ENCODE assay signal across 21 cellular contexts in genomic region chr10:46326066-46326465, GRCh38. TPM values are rescaled to one million over a fixed set of nuclear protein-coding genes. Genes with fewer than 3 reads are reported as not detected.
DNase-seq lines count a peak whose midpoint lies in the region; ATAC-seq and TF ChIP-seq lines count a peak whose summit lies in the region.
"Had no signal": no experiment of that assay in that cellular context is flagged by ENCODE, and none has a peak within 500 bp of the region (broad histone marks: within the 10 kb centered on the region; RNA-seq: fewer than 3 reads in every experiment).

No MANE protein-coding gene starts in this region.

- no peaks in the 10 kb centered on the region for H3K9me3 Mint-ChIP-seq in stimulated activated effector memory CD8-positive, alpha-beta T cell treated with anti-CD3 and anti-CD28 coated beads, Interleukin-12 subunit alpha, Interleukin-12 subunit beta, amount 100 ng/mL, for 72 hours
- H3K9me3 Mint-ChIP-seq in CD8-positive, alpha-beta memory T cell, result no peaks in the 10 kb centered on the region

- no peaks in the 10 kb centered on the region for H3K36me3 Mint-ChIP-seq in stimulated activated effector memory CD8-positive, alpha-beta T cell treated with anti-CD3 and anti-CD28 coated beads, Interleukin-12 subunit alpha, Interleukin-12 subunit beta, amount 100 ng/mL, for 72 hours
- H3K36me3 Mint-ChIP-seq in CD8-positive, alpha-beta memory T cell, result no peaks in the 10 kb centered on the region

- DNase-seq in EL, result peak; percentile 17
- peak; percentile 10 for DNase-seq in RWPE1 (ENCODE audit: low spot score)
- peak; percentile 9 for DNase-seq in kidney tubule cell (ENCODE audit: low spot score)
- DNase-seq in stimulated activated effector memory CD8-positive, alpha-beta T cell treated with anti-CD3 and anti-CD28 coated beads, Interleukin-12 subunit alpha, Interleukin-12 subunit beta, amount 100 ng/mL, for 72 hours (ENCODE audit: low spot score in 2 of 2), result no peak
- no peak for DNase-seq in NCI-H2196 treated with DMSO at 0.1 percent for 48 hours (lab: John Stamatoyannopoulos, UW; ENCODE audit: unreplicated experiment)
- no peak for DNase-seq in CD8-positive, alpha-beta memory T cell
- DNase-seq in NAMALWA (ENCODE audit: low spot score), result no peak
- DNase-seq: C1 segment of cervical spinal cord, DMS 273 treated with DMSO at 0.1 percent for 48 hours, NCI-H1092, NCI-H146, NCI-H2081, NCI-H524 treated with DMSO at 0.1 percent for 48 hours, SHP77 had no signal

- no peak overlapping the region for H3K4me3 ChIP-seq in CD8-positive, alpha-beta memory T cell (ENCODE audit: low read length)
- H3K4me3 ChIP-seq: A549 had no signal

- H3K4me1 Mint-ChIP-seq in stimulated activated effector memory CD8-positive, alpha-beta T cell treated with anti-CD3 and anti-CD28 coated beads, Interleukin-12 subunit alpha, Interleukin-12 subunit beta, amount 100 ng/mL, for 72 hours, result peaks cover 12% of the 10 kb centered on the region
- H3K4me1 Mint-ChIP-seq in CD8-positive, alpha-beta memory T cell, result no peaks in the 10 kb centered on the region

- no peaks in the 10 kb centered on the region for H3K36me3 ChIP-seq in CD8-positive, alpha-beta memory T cell (ENCODE audit: insufficient read depth, low read length)

- H3K27me3 Mint-ChIP-seq in CD8-positive, alpha-beta memory T cell, result peaks cover 0 to 6% of the 10 kb centered on the region in 2 donors

- H3K9me3 ChIP-seq in CD8-positive, alpha-beta memory T cell (ENCODE audit: low read length), result no peaks in the 10 kb centered on the region
- H3K9me3 ChIP-seq: A549 had no signal

- peak overlapping the region; percentile 53 for H3K27ac Mint-ChIP-seq in stimulated activated effector memory CD8-positive, alpha-beta T cell treated with anti-CD3 and anti-CD28 coated beads, Interleukin-12 subunit alpha, Interleukin-12 subunit beta, amount 100 ng/mL, for 72 hours
- peak overlapping the region in 1 of 8 donors; percentile 30 for H3K27ac Mint-ChIP-seq in CD8-positive, alpha-beta memory T cell

- TF ChIP-seq CTCF in RWPE1 (conservative IDR thresholded peaks at IDR 0.05; ENCODE audit: low read depth), result no peak

- CTCF ChIA-PET in RWPE1 (lab: Yijun Ruan, JAX), result interaction anchor here (0.6 kb wide), 1 partner anchor 227 kb away, joined by 3 read pairs; no protein-coding TSS in a partner anchor
- CTCF ChIA-PET in CD8-positive, alpha-beta memory T cell (lab: Charles Lee), result interaction anchor here (0.9 to 1.5 kb wide), 2 partner anchors 97 to 98 kb away, joined by 3 to 8 read pairs; no protein-coding TSS in a partner anchor

- POLR2A ChIA-PET in RWPE1 (lab: Yijun Ruan, JAX; ENCODE audit: low non-redundant PET), result no interaction called here
- POLR2A ChIA-PET in CD8-positive, alpha-beta memory T cell (lab: Charles Lee), result interaction anchor here (0.9 kb wide), 1 partner anchor 57 kb away, joined by 5 read pairs; no protein-coding TSS in a partner anchor

- H3K4me1 ChIP-seq in CD8-positive, alpha-beta memory T cell (ENCODE audit: insufficient read depth, low read length), result no peaks in the 10 kb centered on the region

- H3K27ac ChIP-seq in RWPE1, result no peak overlapping the region
- no peak overlapping the region for H3K27ac ChIP-seq in CD8-positive, alpha-beta memory T cell (ENCODE audit: low read depth, low read length)
- H3K27ac ChIP-seq: KMS-11 had no signal

- no peak for ATAC-seq in stimulated activated effector memory CD8-positive, alpha-beta T cell treated with anti-CD3 and anti-CD28 coated beads, Interleukin-12 subunit alpha, Interleukin-12 subunit beta, amount 100 ng/mL, for 72 hours
- ATAC-seq: HepG2, Panc1 had no signal

- no peaks in the 10 kb centered on the region for H3K27me3 ChIP-seq in CD8-positive, alpha-beta memory T cell (ENCODE audit: insufficient read depth, low read length, poor library complexity, severe bottlenecking)

- no peak overlapping the region for H3K4me3 Mint-ChIP-seq in stimulated activated effector memory CD8-positive, alpha-beta T cell treated with anti-CD3 and anti-CD28 coated beads, Interleukin-12 subunit alpha, Interleukin-12 subunit beta, amount 100 ng/mL, for 72 hours
- no peak overlapping the region for H3K4me3 Mint-ChIP-seq in CD8-positive, alpha-beta memory T cell

RNA-seq across cellular contexts. Expression of gene ANTXRL, which starts 39.3 kb away (rescaled TPM):
- total RNA-seq in CD8-positive, alpha-beta memory T cell, result not detected
- polyA plus RNA-seq in CD8-positive, alpha-beta memory T cell, result not detected
- total RNA-seq: Daoy, H4, HepG2, MCF 10A had no signal
- polyA plus RNA-seq: HepG2 had no signal

RNA-seq across cellular contexts. Expression of gene ANXA8L1, which starts 49.5 kb away (rescaled TPM):
- not detected for total RNA-seq in CD8-positive, alpha-beta memory T cell
- polyA plus RNA-seq in CD8-positive, alpha-beta memory T cell, result not detected
- total RNA-seq: H4, HepG2 had no signal
- polyA plus RNA-seq: HepG2 had no signal

Comparison
In these comparisons a context has a peak if more than half of its experiments do, and no peak if none do; other contexts are left out.
1. DNase-seq: peak in EL (single experiment), RWPE1 (single experiment) and kidney tubule cell (single experiment); none in stimulated activated effector memory CD8-positive, alpha-beta T cell treated with anti-CD3 and anti-CD28 coated beads, Interleukin-12 subunit alpha, Interleukin-12 subunit beta, amount 100 ng/mL, for 72 hours (0 of 2), NCI-H2196 treated with DMSO at 0.1 percent for 48 hours (single experiment), CD8-positive, alpha-beta memory T cell (0 of 5) and NAMALWA (single experiment).